In the genomic region with DNA sequence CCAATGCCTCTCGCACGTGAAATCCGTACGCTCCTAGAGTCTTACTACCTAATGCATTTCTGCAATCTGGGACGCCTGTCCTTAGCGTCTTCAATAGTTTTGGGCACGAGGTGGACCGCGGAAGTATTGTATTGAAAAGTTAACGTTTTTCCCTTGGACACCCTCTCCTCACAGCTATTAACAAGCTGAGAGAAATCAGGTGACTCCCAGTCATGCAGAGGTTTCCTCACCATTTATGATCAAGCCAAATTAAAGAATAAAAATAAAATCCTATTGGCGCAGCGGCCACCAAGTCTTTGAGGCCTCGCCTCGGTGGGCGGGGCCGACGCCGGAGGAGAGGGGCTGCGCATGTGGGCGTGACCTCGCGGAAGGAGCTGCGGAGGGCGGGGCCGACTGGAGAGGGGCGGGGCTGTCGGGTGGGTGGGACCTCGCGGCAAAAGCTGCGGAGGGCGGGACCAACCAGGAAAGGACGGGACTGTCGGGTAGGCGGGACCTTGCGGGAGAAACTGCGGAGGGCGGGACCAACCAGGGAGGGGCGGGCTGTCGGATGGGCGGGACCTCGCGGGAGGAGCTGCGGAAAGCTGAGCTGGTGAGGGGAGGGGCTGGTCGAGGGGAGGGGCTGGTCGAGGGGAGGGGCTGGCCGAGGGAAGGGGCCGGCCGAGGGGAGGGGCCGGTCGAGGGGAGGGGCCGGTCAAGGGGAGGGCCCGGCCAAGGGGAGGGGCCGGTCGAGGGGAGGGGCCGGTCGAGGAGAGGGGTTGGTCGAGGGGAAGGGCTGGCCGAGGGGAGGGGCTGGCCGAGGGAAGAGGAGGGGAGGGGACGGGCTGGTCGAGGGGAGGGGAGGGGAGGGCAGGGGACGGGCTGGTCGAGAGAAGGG, we compare ENCODE assay signal across 8 cellular contexts. TPM values are rescaled to one million over a fixed set of nuclear protein-coding genes. Genes with fewer than 3 reads are reported as not detected.
A peak's percentile ranks its signal among the peaks of the same experiment; 100 is the strongest.
DNase-seq lines count a peak whose midpoint lies in the region; ATAC-seq, FAIRE-seq and TF ChIP-seq lines count a peak whose summit lies in the region.

No MANE protein-coding gene starts in this region.

- H3K9ac ChIP-seq in HepG2 (ENCODE audit: insufficient read depth, low read depth, low read length), result peak overlapping the region; percentile 52

- DNase-seq in AG20443 (ENCODE audit: low spot score) (peak; percentile 98), HK-2 (ENCODE audit: unreplicated experiment) (peak; percentile 99), NCI-H774 (lab: John Stamatoyannopoulos, UW) (peak; percentile 96), dermis blood vessel endothelial cell (peak; percentile 99), HepG2 (ENCODE audit: low spot score) (peak; percentile 84)
- peak; percentile 96 to 97 for DNase-seq in activated CD4-positive, alpha-beta T cell treated with anti-CD3 and anti-CD28 coated beads, Interleukin-2, amount 50 U/mL, for 48 hours
- peak; percentile 99 for DNase-seq in stimulated activated CD4-positive, alpha-beta T cell treated with anti-CD3 and anti-CD28 coated beads, Interleukin-1b, Interleukin-23, amount 100 ng/mL, for 48 hours

- in situ Hi-C loops in HepG2 (cut with HindIII; ENCODE audit: extremely low pct_ligation_motif_present, low pct_unique_long_range_greater_than_20kb), result no loop called here

- peaks cover 3 to 33% of the 10 kb centered on the region in 2 experiments; a peak in 3 of 5 replicates for H3K27me3 ChIP-seq in HepG2 (ENCODE audit: control insufficient read depth in 1 of 2, insufficient read depth in 2 of 2, low read length in 2 of 2)

- H4K20me1 ChIP-seq in HepG2 (ENCODE audit: insufficient read depth, low read length), result no peaks in the 10 kb centered on the region

- no peak for TF ChIP-seq EP300 in HepG2 (IDR thresholded peaks at IDR 0.05; ENCODE audit: low read depth in 2 of 2, low read length in 2 of 2)
- TF ChIP-seq EP300 in HepG2 (CRISPR knock-in tag; IDR thresholded peaks at IDR 0.05; ENCODE audit: borderline replicate concordance), result no peak

- peak overlapping the region; percentile 74 for H3K4me2 ChIP-seq in HepG2 (ENCODE audit: low read depth, low read length)

- H3K9me3 ChIP-seq in HepG2 (ENCODE audit: low read length), result no peaks in the 10 kb centered on the region

- peak; percentile 47 for FAIRE-seq in HepG2 (lab: Jason Lieb, UNC)

- peaks cover 43% of the 10 kb centered on the region for H3K4me1 ChIP-seq in HepG2 (ENCODE audit: insufficient read depth, low read length)

- no peak for TF ChIP-seq RAD21 in HepG2 (CRISPR knock-in tag; IDR thresholded peaks at IDR 0.05)

- peaks cover 0 to 5% of the 10 kb centered on the region in 2 experiments; a peak in 2 of 5 replicates for H3K36me3 ChIP-seq in HepG2 (replicated peaks in 1 of 2; ENCODE audit: control insufficient read depth in 1 of 2, insufficient read depth in 2 of 2, low read length in 2 of 2)

- peaks cover 3% of the 10 kb centered on the region for H3K79me2 ChIP-seq in HepG2 (ENCODE audit: insufficient read depth, low read length)

- H2AFZ ChIP-seq in HepG2 (ENCODE audit: low read length), result peak overlapping the region; percentile 20

- CTCF ChIA-PET in HepG2 (lab: Yijun Ruan, JAX; ENCODE audit: low intra/inter-chr PET ratio, low total read pairs), result no interaction called here

- intact Hi-C loops in HepG2 (cut with micrococcal nuclease; ENCODE audit: unreplicated experiment), result no loop called here

- no peak for TF ChIP-seq POLR2A in HepG2 (IDR thresholded peaks at IDR 0.05; ENCODE audit: insufficient read depth in 1 of 2, low read depth in 2 of 2, low read length in 2 of 2)

- H3K4me3 ChIP-seq in HepG2 (replicated peaks in 1 of 3; ENCODE audit: insufficient read depth in 1 of 3, low read depth in 2 of 3, low read length in 3 of 3), result peak overlapping the region in 2 of 3 experiments; percentile 42 to 88; a peak in 4 of 6 replicates

- H3K27ac ChIP-seq in HepG2 (ENCODE audit: extremely low read length, insufficient read depth, low read length), result no peak overlapping the region

- 5% methylated on average over 61 of the region's 63 CpGs for WGBS in HepG2 (ENCODE audit: low lambda C conversion rate)

- no peak for TF ChIP-seq CTCF in HepG2 (CRISPR knock-in tag; IDR thresholded peaks at IDR 0.05)

- POLR2A ChIA-PET in HepG2 (lab: Yijun Ruan, JAX), result interaction anchor here (0.7 to 2.2 kb wide), 11 partner anchors 11 to 561 kb away, joined by 3 to 16 read pairs (median 4); partner anchors contain the start of gene DYNC1H1

- ATAC-seq in GM19395 (IDR thresholded peaks at IDR 0.05; ENCODE audit: unreplicated experiment), result peak; percentile 3
- ATAC-seq in HepG2, result peak; percentile 71

- BruUV-seq in HepG2 (replicated peaks; lab: Mats Ljungman, UMichigan), result no TSS peak

TF ChIP-seq in HepG2, 621 proteins besides CTCF, POLR2A, EP300 and RAD21 (continues in another document):
- TF ChIP-seq, protein P1, sequence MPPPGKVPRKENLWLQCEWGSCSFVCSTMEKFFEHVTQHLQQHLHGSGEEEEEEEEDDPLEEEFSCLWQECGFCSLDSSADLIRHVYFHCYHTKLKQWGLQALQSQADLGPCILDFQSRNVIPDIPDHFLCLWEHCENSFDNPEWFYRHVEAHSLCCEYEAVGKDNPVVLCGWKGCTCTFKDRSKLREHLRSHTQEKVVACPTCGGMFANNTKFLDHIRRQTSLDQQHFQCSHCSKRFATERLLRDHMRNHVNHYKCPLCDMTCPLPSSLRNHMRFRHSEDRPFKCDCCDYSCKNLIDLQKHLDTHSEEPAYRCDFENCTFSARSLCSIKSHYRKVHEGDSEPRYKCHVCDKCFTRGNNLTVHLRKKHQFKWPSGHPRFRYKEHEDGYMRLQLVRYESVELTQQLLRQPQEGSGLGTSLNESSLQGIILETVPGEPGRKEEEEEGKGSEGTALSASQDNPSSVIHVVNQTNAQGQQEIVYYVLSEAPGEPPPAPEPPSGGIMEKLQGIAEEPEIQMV (CRISPR knock-in tag; IDR thresholded peaks at IDR 0.05; ENCODE audit: low read depth), result peak; percentile 56; the same call in 1 of the 2 replicates
- TF ChIP-seq ZNF468 (CRISPR knock-in tag; IDR thresholded peaks at IDR 0.05) (no peak), POLR2AphosphoS5 (IDR thresholded peaks at IDR 0.05; ENCODE audit: low read depth, low read length) (peak; percentile 38; the same call in 1 of the 2 replicates), ZNF501 (CRISPR knock-in tag; IDR thresholded peaks at IDR 0.05) (0 out of 2 replicates have a peak, but pooled peaks have one; percentile 42), HNRNPLL (IDR thresholded peaks at IDR 0.05; ENCODE audit: low read depth, low read length, poor library complexity, severe bottlenecking) (peak; percentile 52), ZMAT5 (CRISPR knock-in tag; IDR thresholded peaks at IDR 0.05; ENCODE audit: borderline replicate concordance, low read depth) (no peak), CHD2 (IDR thresholded peaks at IDR 0.05; ENCODE audit: low read depth, low read length) (0 out of 2 replicates have a peak, but pooled peaks have one; percentile 13), KDM4B (CRISPR knock-in tag; IDR thresholded peaks at IDR 0.05) (no peak), YEATS4 (CRISPR knock-in tag; IDR thresholded peaks at IDR 0.05; ENCODE audit: borderline replicate concordance) (0 out of 2 replicates have a peak, but pooled peaks have one; percentile 2), RNF2 (conservative IDR thresholded peaks at IDR 0.05; ENCODE audit: low read depth) (peak; percentile 48; the same call in 1 of the 2 replicates), ELF1 (CRISPR knock-in tag; IDR thresholded peaks at IDR 0.05) (no peak), POLR2AphosphoS2 (IDR thresholded peaks at IDR 0.05; ENCODE audit: low read depth, low read length) (no peak), MXI1 (IDR thresholded peaks at IDR 0.05; ENCODE audit: borderline replicate concordance, low read depth, low read length) (peak; percentile 38; the same call in 1 of the 3 replicates)
- TF ChIP-seq, protein P2, sequence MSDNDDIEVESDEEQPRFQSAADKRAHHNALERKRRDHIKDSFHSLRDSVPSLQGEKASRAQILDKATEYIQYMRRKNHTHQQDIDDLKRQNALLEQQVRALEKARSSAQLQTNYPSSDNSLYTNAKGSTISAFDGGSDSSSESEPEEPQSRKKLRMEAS (IDR thresholded peaks at IDR 0.05), result peak; percentile 84
- TF ChIP-seq, protein P3, sequence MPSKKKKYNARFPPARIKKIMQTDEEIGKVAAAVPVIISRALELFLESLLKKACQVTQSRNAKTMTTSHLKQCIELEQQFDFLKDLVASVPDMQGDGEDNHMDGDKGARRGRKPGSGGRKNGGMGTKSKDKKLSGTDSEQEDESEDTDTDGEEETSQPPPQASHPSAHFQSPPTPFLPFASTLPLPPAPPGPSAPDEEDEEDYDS (CRISPR knock-in tag; IDR thresholded peaks at IDR 0.05), result peak; percentile 66

RNA-seq across cellular contexts. Expression of gene PPP2R5C, which starts 1.1 kb away (rescaled TPM):
- 80.8 and 88.9 TPM in 2 replicates for total RNA-seq in dermis blood vessel endothelial cell
- 74.3 and 94.8 TPM in 2 replicates for total RNA-seq in HepG2 (2016; rRNA removed; fragmentation: Illumina TruSeq; extraction: Trizol)
- total RNA-seq in HepG2 (2016; cell fraction: cytosol; rRNA removed; fragmentation: Illumina TruSeq; extraction: Trizol; ENCODE audit: low read depth), result 82.8 and 86.5 TPM in 2 replicates
- 71.4 and 92.2 TPM in 2 replicates for total RNA-seq in HepG2 (2016; cell fraction: insoluble cytoplasmic fraction; rRNA removed; fragmentation: Illumina TruSeq; extraction: Trizol)
- 125 and 142 TPM in 2 replicates for total RNA-seq in HepG2 (2016; cell fraction: membrane; rRNA removed; fragmentation: Illumina TruSeq; extraction: Trizol)
- total RNA-seq in HepG2 (2016; cell fraction: nucleus; rRNA removed; fragmentation: Illumina TruSeq; extraction: Trizol), result 51.6 and 56.6 TPM in 2 replicates
- polyA plus RNA-seq in HepG2 (2011; rRNA removed), result 68.1 and 78.5 TPM in 2 replicates
- polyA plus RNA-seq in HepG2 (2011; cell fraction: cytosol; rRNA removed), result 38.4 and 55.1 TPM in 2 replicates
- 57.2 and 60.5 TPM in 2 replicates for polyA plus RNA-seq in HepG2 (2011; cell fraction: nucleus; rRNA removed)
- 61.1 and 92.0 TPM in 2 replicates for polyA plus RNA-seq in HepG2 (2012)
- 97.1 and 105 TPM in 2 replicates for polyA plus RNA-seq in HepG2 (2016; cell fraction: cytosol; fragmentation: Illumina TruSeq; extraction: Trizol; ENCODE audit: low read depth)
- 87.9 and 89.9 TPM in 2 replicates for polyA plus RNA-seq in HepG2 (2016; cell fraction: insoluble cytoplasmic fraction; fragmentation: Illumina TruSeq; extraction: Trizol; ENCODE audit: low read depth)
- 110 and 121 TPM in 2 replicates for polyA plus RNA-seq in HepG2 (2016; cell fraction: membrane; fragmentation: Illumina TruSeq; extraction: Trizol; ENCODE audit: low read depth)
- polyA plus RNA-seq in HepG2 (2016; cell fraction: nucleus; fragmentation: Illumina TruSeq; extraction: Trizol; ENCODE audit: insufficient read depth, low read depth), result 63.8 and 64.0 TPM in 2 replicates
- polyA minus RNA-seq in HepG2 (2011; rRNA and poly(A)+ RNA removed; ENCODE audit: low replicate concordance), result 69.0 and 106 TPM in 2 replicates
- 67.1 and 70.9 TPM in 2 replicates for polyA minus RNA-seq in HepG2 (2011; cell fraction: cytosol; rRNA and poly(A)+ RNA removed)
- 110 and 115 TPM in 2 replicates for polyA minus RNA-seq in HepG2 (2011; cell fraction: nucleus; rRNA and poly(A)+ RNA removed)
